18 cellular contexts compared by ENCODE assay signal in genomic region chr17:38796451-38796850, GRCh38. TPM values are rescaled to one million over a fixed set of nuclear protein-coding genes. Genes with fewer than 3 reads are reported as not detected.
A peak's percentile ranks its signal among the peaks of the same experiment; 100 is the strongest.
DNase-seq lines count a peak whose midpoint lies in the region; ATAC-seq and TF ChIP-seq lines count a peak whose summit lies in the region.
"Had no signal": no experiment of that assay in that cellular context is flagged by ENCODE, and none has a peak within 500 bp of the region (broad histone marks: within the 10 kb centered on the region; RNA-seq: fewer than 3 reads in every experiment).

No MANE protein-coding gene starts in this region.

- TF ChIP-seq RAD21 in neural cell (conservative IDR thresholded peaks at IDR 0.05), result no peak

- H3K4me3 ChIP-seq in DND-41 (ENCODE audit: low read depth in 1 of 2, low read length in 2 of 2) (0 out of 4 replicates have a peak overlapping the region, but pooled peaks of 1 of the 2 experiments have one; percentile 1), adipocyte (ENCODE audit: low read length) (peak overlapping the region; percentile 82), neural cell (ENCODE audit: low read length) (peak overlapping the region; percentile 100), esophagus squamous epithelium (no peak overlapping the region)
- H3K4me3 ChIP-seq: body of pancreas, GM23338 had no signal

- intact Hi-C loops in esophagus squamous epithelium (cut with DNase I), result no loop called here

- H3K4me2 ChIP-seq in DND-41 (ENCODE audit: insufficient read depth, low read length) (peak overlapping the region; percentile 86; the same call in 1 of the 2 replicates), neural cell (ENCODE audit: low read length) (peak overlapping the region; percentile 94)
- H3K4me2 ChIP-seq: GM23338 had no signal

- 92 to 100% methylated on average over 1 of the region's 1 CpG for WGBS in esophagus squamous epithelium, 2 donors

- H3K9me3 ChIP-seq in DND-41 (ENCODE audit: insufficient read depth, low read length, severe bottlenecking), result no peaks in the 10 kb centered on the region
- H3K9me3 ChIP-seq in adipocyte (ENCODE audit: control insufficient read depth, low read length), result no peaks in the 10 kb centered on the region
- H3K9me3 ChIP-seq in neural cell (ENCODE audit: low read length), result no peaks in the 10 kb centered on the region
- no peaks in the 10 kb centered on the region for H3K9me3 ChIP-seq in esophagus squamous epithelium
- H3K9me3 ChIP-seq: body of pancreas, prostate gland had no signal

- H3K36me3 ChIP-seq in DND-41 (ENCODE audit: insufficient read depth, low read length) (peaks cover 56% of the 10 kb centered on the region), adipocyte (ENCODE audit: control insufficient read depth, insufficient read depth, low read length, severe bottlenecking) (peaks cover 14% of the 10 kb centered on the region), neural cell (ENCODE audit: insufficient read depth, low read length) (no peaks in the 10 kb centered on the region), esophagus squamous epithelium (peaks cover 0 to 42% (median 0%) of the 10 kb centered on the region in 3 donors)

- peaks cover 6% of the 10 kb centered on the region for H3F3A ChIP-seq in neural cell (ENCODE audit: insufficient read depth, low read length, poor library complexity, severe bottlenecking)

- peaks cover 75% of the 10 kb centered on the region for H3K79me2 ChIP-seq in DND-41 (ENCODE audit: insufficient read depth, low read length)
- peaks cover 55% of the 10 kb centered on the region for H3K79me2 ChIP-seq in neural cell (replicated peaks; ENCODE audit: insufficient read depth, low read length)

- DNase-seq in DND-41, result no peak
- no peak for DNase-seq in adipocyte (ENCODE audit: low read depth)
- DNase-seq in omental fat pad (ENCODE audit: low spot score), result no peak
- DNase-seq in esophagus squamous epithelium (lab: John Stamatoyannopoulos, UW), result no peak
- DNase-seq: activated gamma-delta T cell, body of pancreas, dorsolateral prefrontal cortex, left colon, NCI-H2029 treated with DMSO at 0.1 percent for 48 hours, NCI-H510A treated with DMSO at 0.1 percent for 48 hours, PC-3, substantia nigra had no signal

- TF ChIP-seq CTCF in DND-41 (IDR thresholded peaks at IDR 0.05; ENCODE audit: borderline replicate concordance, extremely low read depth, low read length, poor library complexity, severe bottlenecking) (no peak), neural cell (IDR thresholded peaks at IDR 0.05; ENCODE audit: poor library complexity, severe bottlenecking) (no peak), omental fat pad (IDR thresholded peaks at IDR 0.05) (no peak), esophagus squamous epithelium (IDR thresholded peaks at IDR 0.05) (no peak)

- no peak for TF ChIP-seq POLR2A in esophagus squamous epithelium (IDR thresholded peaks at IDR 0.05)

- no peaks in the 10 kb centered on the region for H3K9me2 ChIP-seq in neural cell (ENCODE audit: insufficient read depth, low read length)

- TF ChIP-seq EP300 in neural cell (conservative IDR thresholded peaks at IDR 0.05; ENCODE audit: poor library complexity, severe bottlenecking), result no peak

- peaks cover 40% of the 10 kb centered on the region for H3K4me1 ChIP-seq in DND-41 (ENCODE audit: insufficient read depth, low read length)
- H3K4me1 ChIP-seq in adipocyte (ENCODE audit: control insufficient read depth, insufficient read depth, low read length), result peaks cover 32% of the 10 kb centered on the region
- peaks cover 16 to 44% (median 22%) of the 10 kb centered on the region in 3 donors for H3K4me1 ChIP-seq in esophagus squamous epithelium

- no peak overlapping the region; the same call in 1 of the 2 replicates for H3K9ac ChIP-seq in DND-41 (ENCODE audit: low read depth, low read length)
- no peak overlapping the region for H3K9ac ChIP-seq in adipocyte (ENCODE audit: low read length)
- no peak overlapping the region for H3K9ac ChIP-seq in neural cell (ENCODE audit: low read length)

- H2AFZ ChIP-seq in DND-41 (ENCODE audit: low read depth, low read length), result no peak overlapping the region
- H2AFZ ChIP-seq in neural cell (ENCODE audit: low read depth, low read length), result no peak overlapping the region
- H2AFZ ChIP-seq: GM23338 had no signal

- no peak overlapping the region for H3K27ac ChIP-seq in DND-41 (ENCODE audit: low read length)
- no peak overlapping the region for H3K27ac ChIP-seq in neural cell (ENCODE audit: low read length)
- no peak overlapping the region for H3K27ac ChIP-seq in esophagus squamous epithelium
- H3K27ac ChIP-seq: body of pancreas, C4-2B, prostate gland, VCaP had no signal

- peaks cover 50% of the 10 kb centered on the region for H4K20me1 ChIP-seq in DND-41 (ENCODE audit: insufficient read depth, low read length)
- no peaks in the 10 kb centered on the region for H4K20me1 ChIP-seq in neural cell (ENCODE audit: insufficient read depth)

- ATAC-seq in DND-41 (ENCODE audit: insufficient read depth, low read depth) (no peak), GM21423 (IDR thresholded peaks at IDR 0.05; ENCODE audit: unreplicated experiment) (no peak), omental fat pad (ENCODE audit: low FRiP score) (no peak)
- ATAC-seq: body of pancreas, GM23338, left colon, PC-3 had no signal

- no peaks in the 10 kb centered on the region for H3K27me3 ChIP-seq in DND-41 (ENCODE audit: insufficient read depth, low read length, poor library complexity)
- no peaks in the 10 kb centered on the region for H3K27me3 ChIP-seq in adipocyte (replicated peaks; ENCODE audit: control insufficient read depth, insufficient read depth, low read length)
- H3K27me3 ChIP-seq in neural cell (ENCODE audit: insufficient read depth, low read depth, low read length), result no peaks in the 10 kb centered on the region
- no peaks in the 10 kb centered on the region for H3K27me3 ChIP-seq in esophagus squamous epithelium
- H3K27me3 ChIP-seq: body of pancreas, dorsolateral prefrontal cortex had no signal

TF ChIP-seq in neural cell, 6 proteins besides CTCF, POLR2A, EP300 and RAD21:
- no peak for TF ChIP-seq POLR2AphosphoS5 (IDR thresholded peaks at IDR 0.05)
- TF ChIP-seq REST (IDR thresholded peaks at IDR 0.05; ENCODE audit: borderline replicate concordance), result no peak
- TF ChIP-seq SMC3 (conservative IDR thresholded peaks at IDR 0.05; ENCODE audit: poor library complexity), result no peak
- no peak for TF ChIP-seq EZH2 (IDR thresholded peaks at IDR 0.05; ENCODE audit: borderline replicate concordance, insufficient read depth, low read length, poor library complexity, severe bottlenecking)
- TF ChIP-seq MXI1 (conservative IDR thresholded peaks at IDR 0.05; ENCODE audit: poor library complexity, severe bottlenecking), result no peak
- no peak for TF ChIP-seq TAF1 (IDR thresholded peaks at IDR 0.05; ENCODE audit: low read depth)

RNA-seq across cellular contexts. Expression of gene PIP4K2B, which starts 2.9 kb away (rescaled TPM):
- polyA plus RNA-seq in neural cell, result 164 and 187 TPM in 2 replicates
- 274 and 279 TPM in 2 replicates for polyA minus RNA-seq in neural cell
- total RNA-seq in omental fat pad (10 to 100 TPM; 25.7 to 79.0 (median 47.2) TPM), esophagus squamous epithelium (10 to 100 TPM; 14.4 to 32.6 (median 24.1) TPM)

RNA-seq across cellular contexts. Expression of gene CWC25, which starts 28.7 kb away (rescaled TPM):
- 15.4 and 18.4 TPM in 2 replicates for polyA plus RNA-seq in neural cell
- polyA minus RNA-seq in neural cell, result 13.1 and 15.3 TPM in 2 replicates
- total RNA-seq in omental fat pad, result 10 to 100 TPM; 15.2 to 49.6 (median 30.5) TPM
- total RNA-seq in esophagus squamous epithelium, result 10 to 100 TPM in 3 of 4 donors, 1 to 10 TPM in 1; 9.4 to 25.9 (median 16.8) TPM

RNA-seq across cellular contexts. Expression of gene PSMB3, which starts 43.9 kb away (rescaled TPM):
- polyA plus RNA-seq in neural cell, result 300 and 338 TPM in 2 replicates
- polyA minus RNA-seq in neural cell, result 94.8 and 133 TPM in 2 replicates
- total RNA-seq in omental fat pad, result 100 to 1,000 TPM; 140 to 169 (median 155) TPM
- total RNA-seq in esophagus squamous epithelium, result 100 to 1,000 TPM; 128 to 177 (median 145) TPM

RNA-seq across cellular contexts. Expression of gene PCGF2, which starts 48.3 kb away (rescaled TPM):
- polyA plus RNA-seq in neural cell, result 10.7 and 11.7 TPM in 2 replicates
- 12.4 and 15.0 TPM in 2 replicates for polyA minus RNA-seq in neural cell
- total RNA-seq in omental fat pad (10 to 100 TPM in 1 of 4 donors, 1 to 10 TPM in 3; 3.2 to 17.0 (median 6.1) TPM), esophagus squamous epithelium (10 to 100 TPM in 1 of 4 donors, 1 to 10 TPM in 3; 2.5 to 11.8 (median 3.4) TPM)

RNA-seq across cellular contexts. Expression of gene RPL23, which starts 57.1 kb away (rescaled TPM):
- polyA plus RNA-seq in neural cell, result 1,212 and 1,333 TPM in 2 replicates
- polyA minus RNA-seq in neural cell, result 320 and 402 TPM in 2 replicates
- total RNA-seq in omental fat pad, result 1,000 to 10,000 TPM; 1,566 to 2,133 (median 2,034) TPM
- 1,000 to 10,000 TPM in 3 of 4 donors, 100 to 1,000 TPM in 1; 998 to 2,109 (median 1,205) TPM for total RNA-seq in esophagus squamous epithelium

Comparison
In these comparisons a context has a peak if more than half of its experiments do, and no peak if none do; other contexts are left out.
1. H3K4me3 ChIP-seq: peak in adipocyte (single experiment) and neural cell (single experiment); none in esophagus squamous epithelium (0 of 4).